ENCODE assay signal across 11 cellular contexts in the genomic region with DNA sequence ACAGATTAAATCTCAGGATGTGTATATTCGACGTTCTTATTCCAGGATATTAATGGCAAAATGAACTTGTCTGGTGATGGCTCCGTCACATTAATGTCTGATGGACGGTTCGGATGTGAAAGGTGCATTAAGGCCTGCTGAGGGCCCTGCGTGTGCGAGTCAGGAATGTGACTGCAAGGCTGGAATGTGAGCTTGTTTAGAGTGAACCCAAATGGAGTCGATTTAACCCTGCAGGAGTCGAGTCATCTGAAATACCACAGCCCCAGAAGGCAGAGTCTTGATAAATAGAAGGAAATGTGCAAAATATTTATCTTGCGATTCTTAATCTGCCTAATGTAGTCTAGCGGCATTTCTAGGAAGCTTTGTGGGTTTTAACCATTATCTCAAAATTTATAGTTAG. TPM values are rescaled to one million over a fixed set of nuclear protein-coding genes. Genes with fewer than 3 reads are reported as not detected.
A peak's percentile ranks its signal among the peaks of the same experiment; 100 is the strongest.
DNase-seq lines count a peak whose midpoint lies in the region; ATAC-seq, FAIRE-seq and TF ChIP-seq lines count a peak whose summit lies in the region.
"Had no signal": no experiment of that assay in that cellular context is flagged by ENCODE, and none has a peak within 500 bp of the region (broad histone marks: within the 10 kb centered on the region; RNA-seq: fewer than 3 reads in every experiment).

No MANE protein-coding gene starts in this region.

- in situ Hi-C loops in HepG2 (cut with HindIII; ENCODE audit: extremely low pct_ligation_motif_present, low pct_unique_long_range_greater_than_20kb), result no loop called here

- BruUV-seq in HepG2 (replicated peaks; lab: Mats Ljungman, UMichigan), result no TSS peak

- TF ChIP-seq EP300 in HepG2 (IDR thresholded peaks at IDR 0.05; ENCODE audit: low read depth in 2 of 2, low read length in 2 of 2) (no peak), HepG2 (CRISPR knock-in tag; IDR thresholded peaks at IDR 0.05; ENCODE audit: borderline replicate concordance) (no peak)

- H3K36me3 ChIP-seq in mesodermal cell (ENCODE audit: control insufficient read depth, insufficient read depth, low read length), result no peaks in the 10 kb centered on the region
- H3K36me3 ChIP-seq in HepG2 (replicated peaks in 1 of 2; ENCODE audit: control insufficient read depth in 1 of 2, insufficient read depth in 2 of 2, low read length in 2 of 2), result no peaks in the 10 kb centered on the region

- TF ChIP-seq RAD21 in HepG2 (CRISPR knock-in tag; IDR thresholded peaks at IDR 0.05), result no peak

- no peak for FAIRE-seq in HepG2 (lab: Jason Lieb, UNC)

- no peaks in the 10 kb centered on the region for H4K20me1 ChIP-seq in HepG2 (ENCODE audit: insufficient read depth, low read length)

- no peak overlapping the region for H3K9ac ChIP-seq in HepG2 (ENCODE audit: insufficient read depth, low read depth, low read length)

- DNase-seq in AG04449 (ENCODE audit: low read depth, low spot score) (peak; percentile 53), M059J (ENCODE audit: low read depth) (peak; percentile 70), coronary artery (ENCODE audit: low spot score) (no peak), HepG2 (ENCODE audit: low spot score) (no peak), germinal center (ENCODE audit: low spot score) (no peak), AML-193 (lab: John Stamatoyannopoulos, UW) (no peak)
- no peak for DNase-seq in central memory CD4-positive, alpha-beta T cell
- DNase-seq: activated T-cell treated with anti-CD3 and anti-CD28 coated beads, Interleukin-2, amount 50 U/mL, for 4 hours; amygdala had no signal

- H3K27ac ChIP-seq in coronary artery, result peak overlapping the region; percentile 29 to 76
- peak overlapping the region; percentile 86 for H3K27ac ChIP-seq in mesodermal cell (ENCODE audit: low read depth, low read length, severe bottlenecking)
- H3K27ac ChIP-seq in HepG2 (ENCODE audit: extremely low read length, insufficient read depth, low read length), result no peak overlapping the region

- POLR2A ChIA-PET in AG04449 (lab: Yijun Ruan, JAX) (no interaction called here), HepG2 (lab: Yijun Ruan, JAX) (no interaction called here)

- TF ChIP-seq CTCF in AG04449 (IDR thresholded peaks at IDR 0.05; ENCODE audit: insufficient read depth, low read length, missing control alignments) (no peak), coronary artery (IDR thresholded peaks at IDR 0.05) (no peak), HepG2 (CRISPR knock-in tag; IDR thresholded peaks at IDR 0.05) (no peak)

- H3K4me2 ChIP-seq in HepG2 (ENCODE audit: low read depth, low read length), result no peak overlapping the region

- CTCF ChIA-PET in AG04449 (lab: Yijun Ruan, JAX), result interaction anchor here (0.6 to 8.4 kb wide), 12 partner anchors 10 to 1152 kb away, joined by 3 to 97 read pairs (median 3); partner anchors contain the start of gene OSR1
- CTCF ChIA-PET in HepG2 (lab: Yijun Ruan, JAX; ENCODE audit: low intra/inter-chr PET ratio, low total read pairs), result no interaction called here

- H3K4me3 ChIP-seq in AG04449 (ENCODE audit: low read depth, low read length), result no peak overlapping the region
- H3K4me3 ChIP-seq in coronary artery, result no peak overlapping the region
- no peak overlapping the region for H3K4me3 ChIP-seq in mesodermal cell (ENCODE audit: extremely low read depth, insufficient read depth, low read length, poor library complexity, severe bottlenecking)
- no peak overlapping the region for H3K4me3 ChIP-seq in HepG2 (replicated peaks in 1 of 3; ENCODE audit: insufficient read depth in 1 of 3, low read depth in 2 of 3, low read length in 3 of 3)
- H3K4me3 ChIP-seq: lung had no signal

- H3K4me1 ChIP-seq in mesodermal cell (ENCODE audit: control insufficient read depth, insufficient read depth, low read length, poor library complexity, severe bottlenecking), result peaks cover 44% of the 10 kb centered on the region
- H3K4me1 ChIP-seq in HepG2 (ENCODE audit: insufficient read depth, low read length), result no peaks in the 10 kb centered on the region

- WGBS in mesodermal cell (ENCODE audit: insufficient coverage in 2 of 2), 2 experiments, result 52 to 63% methylated on average over 6 to 9 of the region's 11 CpGs
- WGBS in HepG2 (ENCODE audit: low lambda C conversion rate), result 22% methylated on average over 11 of the region's 11 CpGs

- intact Hi-C loops in HepG2 (cut with micrococcal nuclease; ENCODE audit: unreplicated experiment), result no loop called here

- H3K79me2 ChIP-seq in HepG2 (ENCODE audit: insufficient read depth, low read length), result no peaks in the 10 kb centered on the region

- no peak for ATAC-seq in HepG2
- ATAC-seq: activated T-cell treated with anti-CD3 and anti-CD28 coated beads, Interleukin-2, amount 50 U/mL, for 4 hours had no signal

- no peaks in the 10 kb centered on the region for H3K9me3 ChIP-seq in mesodermal cell (ENCODE audit: control insufficient read depth, low read length)
- no peaks in the 10 kb centered on the region for H3K9me3 ChIP-seq in HepG2 (ENCODE audit: low read length)

- H3K27me3 ChIP-seq in HepG2 (ENCODE audit: control insufficient read depth in 1 of 2, insufficient read depth in 2 of 2, low read length in 2 of 2), result peaks cover 1 to 5% of the 10 kb centered on the region in 2 experiments; a peak in 2 of 5 replicates

- H2AFZ ChIP-seq in HepG2 (ENCODE audit: low read length), result no peak overlapping the region

- TF ChIP-seq POLR2A in HepG2 (IDR thresholded peaks at IDR 0.05; ENCODE audit: insufficient read depth in 1 of 2, low read depth in 2 of 2, low read length in 2 of 2), result no peak

TF ChIP-seq in HepG2, 621 proteins besides CTCF, POLR2A, EP300 and RAD21 (continues in another document):
- TF ChIP-seq ZBTB43 (CRISPR knock-in tag; conservative IDR thresholded peaks at IDR 0.05) (no peak), ZNF615 (CRISPR knock-in tag; IDR thresholded peaks at IDR 0.05; ENCODE audit: borderline replicate concordance) (no peak), ZNF841 (CRISPR knock-in tag; IDR thresholded peaks at IDR 0.05; ENCODE audit: borderline replicate concordance) (no peak), FOXC1 (CRISPR knock-in tag; IDR thresholded peaks at IDR 0.05; ENCODE audit: borderline replicate concordance) (no peak), FOXK2 (IDR thresholded peaks at IDR 0.05) (no peak), ATM (IDR thresholded peaks at IDR 0.05; ENCODE audit: borderline replicate concordance) (no peak), ZNF710 (CRISPR knock-in tag; IDR thresholded peaks at IDR 0.05; ENCODE audit: borderline replicate concordance) (no peak), SRY (CRISPR knock-in tag; IDR thresholded peaks at IDR 0.05) (no peak), CREBL2 (CRISPR knock-in tag; IDR thresholded peaks at IDR 0.05; ENCODE audit: borderline replicate concordance) (no peak)

RNA-seq across cellular contexts. Expression of gene RDH14, which starts 44.3 kb away (rescaled TPM):
- total RNA-seq in M059J (2014; rRNA removed; shearing (Covaris generic)), result 25.1 and 27.0 TPM in 2 replicates
- polyA plus RNA-seq in mesodermal cell (2013, experiment 1 of 2), result 19.4 TPM
- 16.4 TPM for polyA plus RNA-seq in mesodermal cell (2013, experiment 2 of 2)
- 37.4 and 39.9 TPM in 2 replicates for total RNA-seq in HepG2 (2016; rRNA removed; fragmentation: Illumina TruSeq; extraction: Trizol)
- total RNA-seq in HepG2 (2016; cell fraction: cytosol; rRNA removed; fragmentation: Illumina TruSeq; extraction: Trizol; ENCODE audit: low read depth), result 15.3 and 17.0 TPM in 2 replicates
- 34.6 and 37.8 TPM in 2 replicates for total RNA-seq in HepG2 (2016; cell fraction: insoluble cytoplasmic fraction; rRNA removed; fragmentation: Illumina TruSeq; extraction: Trizol)
- 32.5 and 33.9 TPM in 2 replicates for total RNA-seq in HepG2 (2016; cell fraction: membrane; rRNA removed; fragmentation: Illumina TruSeq; extraction: Trizol)
- 32.4 and 33.3 TPM in 2 replicates for total RNA-seq in HepG2 (2016; cell fraction: nucleus; rRNA removed; fragmentation: Illumina TruSeq; extraction: Trizol)
- 22.8 and 27.4 TPM in 2 replicates for polyA plus RNA-seq in HepG2 (2011; rRNA removed)
- 14.4 and 20.5 TPM in 2 replicates for polyA plus RNA-seq in HepG2 (2011; cell fraction: cytosol; rRNA removed)
- 6.1 and 7.8 TPM in 2 replicates for polyA plus RNA-seq in HepG2 (2011; cell fraction: nucleus; rRNA removed)
- 19.2 and 23.3 TPM in 2 replicates for polyA plus RNA-seq in HepG2 (2012)
- 14.0 and 14.5 TPM in 2 replicates for polyA plus RNA-seq in HepG2 (2016; cell fraction: cytosol; fragmentation: Illumina TruSeq; extraction: Trizol; ENCODE audit: low read depth)
- 36.2 and 44.0 TPM in 2 replicates for polyA plus RNA-seq in HepG2 (2016; cell fraction: insoluble cytoplasmic fraction; fragmentation: Illumina TruSeq; extraction: Trizol; ENCODE audit: low read depth)
- 23.0 and 23.2 TPM in 2 replicates for polyA plus RNA-seq in HepG2 (2016; cell fraction: membrane; fragmentation: Illumina TruSeq; extraction: Trizol; ENCODE audit: low read depth)
- 55.4 and 58.2 TPM in 2 replicates for polyA plus RNA-seq in HepG2 (2016; cell fraction: nucleus; fragmentation: Illumina TruSeq; extraction: Trizol; ENCODE audit: insufficient read depth, low read depth)
- polyA minus RNA-seq in HepG2 (2011; rRNA and poly(A)+ RNA removed; ENCODE audit: low replicate concordance), result 5.4 and 8.6 TPM in 2 replicates
- polyA minus RNA-seq in HepG2 (2011; cell fraction: cytosol; rRNA and poly(A)+ RNA removed), result 14.2 and 16.1 TPM in 2 replicates
- polyA minus RNA-seq in HepG2 (2011; cell fraction: nucleus; rRNA and poly(A)+ RNA removed), result 12.5 and 18.0 TPM in 2 replicates

Comparison
In these comparisons a context has a peak if more than half of its experiments do, and no peak if none do; other contexts are left out.
1. DNase-seq: peak in AG04449 (single experiment) and M059J (single experiment); none in coronary artery (single experiment), HepG2 (single experiment), central memory CD4-positive, alpha-beta T cell (single experiment), germinal center (single experiment) and AML-193 (0 of 2).